In the genomic region with DNA sequence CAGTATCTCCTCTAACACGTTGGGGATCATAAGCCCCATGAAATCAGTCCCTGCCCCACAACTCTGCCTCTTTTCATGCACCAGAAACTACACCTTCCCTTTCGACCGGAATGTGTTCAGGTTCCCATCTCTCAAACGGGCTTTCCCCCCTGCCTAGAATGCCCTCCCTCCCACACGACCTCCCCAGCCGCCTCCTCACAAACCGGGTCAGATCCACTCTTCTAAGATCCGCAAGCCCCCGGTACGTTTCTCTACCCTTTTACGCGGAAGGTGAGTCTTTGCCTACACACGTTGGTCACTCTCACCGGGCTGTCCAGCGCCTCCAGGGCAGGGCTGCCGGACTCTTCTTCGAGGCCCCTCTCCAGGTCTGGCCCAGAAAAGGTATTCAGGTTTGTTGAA, we compare ENCODE assay signal across 8 cellular contexts.
DNase-seq lines count a peak whose midpoint lies in the region; ATAC-seq and FAIRE-seq lines count a peak whose summit lies in the region.

No MANE protein-coding gene starts in this region.

- H3K27ac ChIP-seq in iPS-18a (ENCODE audit: low read length), result no peak overlapping the region

- peak; percentile 9 for DNase-seq in HTR-8/SVneo (ENCODE audit: insufficient read length, low spot score)
- peak; percentile 45 for DNase-seq in activated naive CD4-positive, alpha-beta T cell treated with anti-CD3 and anti-CD28 coated beads, Interleukin-2, amount 50 U/mL, for 16 hours
- DNase-seq in stimulated activated CD4-positive, alpha-beta T cell treated with anti-CD3 and anti-CD28 coated beads, Interleukin-4, amount 100 ng/mL, for 1 hour, result peak; percentile 40
- no peak for DNase-seq in NCI-H1694 (lab: John Stamatoyannopoulos, UW)
- no peak for DNase-seq in GF-D8 (lab: John Stamatoyannopoulos, UW)

- H3K27me3 ChIP-seq in iPS-18a (ENCODE audit: control insufficient read depth, insufficient read depth, low read length), result no peaks in the 10 kb centered on the region

- peak overlapping the region; percentile 84 for H3K9ac ChIP-seq in iPS-18a (ENCODE audit: low read length)

- no peak for FAIRE-seq in HTR-8/SVneo (lab: Jason Lieb, UNC)

- H3K4me1 ChIP-seq in iPS-18a (ENCODE audit: control insufficient read depth, low read depth, low read length), result peaks cover 10% of the 10 kb centered on the region

- ATAC-seq in GM19023 (IDR thresholded peaks at IDR 0.05; ENCODE audit: unreplicated experiment) (peak; percentile 24), HG02678 (IDR thresholded peaks at IDR 0.05; ENCODE audit: unreplicated experiment) (no peak)

- H3K4me3 ChIP-seq in iPS-18a (ENCODE audit: low read length), result peak overlapping the region; percentile 77

- no peaks in the 10 kb centered on the region for H3K9me3 ChIP-seq in iPS-18a (ENCODE audit: control insufficient read depth, low read depth, low read length)

- peaks cover 12% of the 10 kb centered on the region for H3K36me3 ChIP-seq in iPS-18a (ENCODE audit: control insufficient read depth, low read depth, low read length)

Comparison
In these comparisons a context has a peak if more than half of its experiments do, and no peak if none do; other contexts are left out.
1. DNase-seq: peak in HTR-8/SVneo (single experiment), activated naive CD4-positive, alpha-beta T cell treated with anti-CD3 and anti-CD28 coated beads, Interleukin-2, amount 50 U/mL, for 16 hours (single experiment) and stimulated activated CD4-positive, alpha-beta T cell treated with anti-CD3 and anti-CD28 coated beads, Interleukin-4, amount 100 ng/mL, for 1 hour (single experiment); none in NCI-H1694 (single experiment) and GF-D8 (single experiment).